8 cellular contexts compared by ENCODE assay signal in the genomic region with DNA sequence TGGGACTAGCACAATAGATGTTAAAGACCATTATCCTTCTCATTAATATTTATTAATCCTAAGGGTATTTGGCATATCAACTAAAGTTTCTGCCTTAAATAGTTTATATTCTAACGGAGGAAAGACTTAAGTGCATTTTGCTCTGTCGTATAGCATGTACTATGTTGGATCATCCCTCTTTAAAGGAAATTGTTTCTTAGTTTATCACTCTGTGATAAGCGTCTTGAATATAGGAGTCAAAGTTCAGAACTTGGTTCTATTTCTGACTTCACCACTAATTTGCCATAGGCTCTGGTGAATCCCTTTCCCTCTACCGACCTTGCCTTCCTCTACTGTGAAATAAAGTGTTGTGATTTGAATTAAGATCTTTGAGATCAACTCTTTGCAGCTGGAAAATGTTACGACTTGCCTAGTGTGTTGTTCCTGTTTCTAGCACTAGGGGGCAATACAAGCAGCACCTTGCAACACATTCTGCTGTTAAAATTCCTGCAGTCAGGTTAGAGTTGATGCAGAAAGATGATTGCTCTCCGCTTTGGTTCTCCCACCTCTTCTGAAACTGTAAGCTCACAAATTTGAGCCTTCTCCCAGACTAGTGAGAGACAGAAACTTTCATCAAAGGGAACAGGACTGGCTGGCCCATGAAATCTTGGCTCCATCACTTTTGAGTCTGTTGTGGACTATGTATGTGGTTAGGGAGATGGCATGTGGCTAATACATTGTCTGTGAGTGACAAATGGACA.
A peak's percentile ranks its signal among the peaks of the same experiment; 100 is the strongest.
DNase-seq lines count a peak whose midpoint lies in the region; ATAC-seq and TF ChIP-seq lines count a peak whose summit lies in the region.

No MANE protein-coding gene starts in this region.

- no peak overlapping the region for H3K27ac ChIP-seq in substantia nigra (ENCODE audit: low read depth, low read length, poor library complexity, severe bottlenecking)

- DNase-seq in AG08395 (ENCODE audit: low spot score) (peak; percentile 71), NCI-H2107 (lab: John Stamatoyannopoulos, UW) (peak; percentile 13), epidermal melanocyte (ENCODE audit: insufficient read length, low spot score) (peak; percentile 72), midbrain (lab: John Stamatoyannopoulos, UW) (peak; percentile 63), substantia nigra (lab: John Stamatoyannopoulos, UW) (peak in 29 of 49 donors; percentile 0 to 48 (median 8))
- peak; percentile 18 to 19 for DNase-seq in activated CD4-positive, alpha-beta T cell treated with anti-CD3 and anti-CD28 coated beads, Interleukin-2, amount 50 U/mL, for 4 hours

- peak; percentile 90 for TF ChIP-seq CTCF in GM12872 (IDR thresholded peaks at IDR 0.05; ENCODE audit: insufficient read depth, low read depth, low read length)

- ATAC-seq in GM18502 (IDR thresholded peaks at IDR 0.05; ENCODE audit: poor library complexity, unreplicated experiment) = no peak

Comparison
In these comparisons a context has a peak if more than half of its experiments do, and no peak if none do; other contexts are left out.
1. DNase-seq: peak in every context shown above with its lines; median percentile 72 in epidermal melanocyte; 71 in AG08395; 63 in midbrain; 18 in activated CD4-positive, alpha-beta T cell treated with anti-CD3 and anti-CD28 coated beads, Interleukin-2, amount 50 U/mL, for 4 hours; 13 in NCI-H2107; 8 in substantia nigra.